Comparison of ENCODE assay signal across 8 cellular contexts in genomic region chr11:66288138-66288865, GRCh38. TPM values are rescaled to one million over a fixed set of nuclear protein-coding genes. Genes with fewer than 3 reads are reported as not detected.
A peak's percentile ranks its signal among the peaks of the same experiment; 100 is the strongest.
DNase-seq lines count a peak whose midpoint lies in the region; ATAC-seq and TF ChIP-seq lines count a peak whose summit lies in the region.

No MANE protein-coding gene starts in this region.

- peaks cover 11% of the 10 kb centered on the region for H3K4me1 ChIP-seq in IMR-90 (ENCODE audit: control insufficient read depth, insufficient read depth, low read length)
- peaks cover 0 to 15% of the 10 kb centered on the region in 2 donors for H3K4me1 ChIP-seq in breast epithelium
- no peaks in the 10 kb centered on the region for H3K4me1 ChIP-seq in aorta (ENCODE audit: control insufficient read depth in 1 of 2, insufficient read depth in 2 of 2, low read length in 2 of 2)

- no peak overlapping the region for H2BK15ac ChIP-seq in IMR-90 (ENCODE audit: low read depth, low read length)

- H3K27ac ChIP-seq in IMR-90 (ENCODE audit: insufficient read depth, low read length), result peak overlapping the region; percentile 86
- peak overlapping the region; percentile 97 to 98 for H3K27ac ChIP-seq in breast epithelium
- peak overlapping the region; percentile 43 to 77 for H3K27ac ChIP-seq in aorta (ENCODE audit: low read depth in 1 of 2, low read length in 2 of 2)

- H3K9me1 ChIP-seq in IMR-90 (ENCODE audit: insufficient read depth, low read length), result peaks cover 17% of the 10 kb centered on the region

- POLR2A ChIA-PET in IMR-90 (lab: Charles Lee; ENCODE audit: unreplicated experiment), result interaction anchor here (1.0 kb wide), 3 partner anchors 8 to 235 kb away, joined by 3 read pairs; no protein-coding TSS in a partner anchor

- TSS peak; percentile 61 for BruUV-seq in IMR-90 (replicated peaks; lab: Mats Ljungman, UMichigan)

- H3K4me2 ChIP-seq in IMR-90 (ENCODE audit: low read depth, low read length), result peak overlapping the region; percentile 98

- H3K36me3 Mint-ChIP-seq in memory B cell, result no peaks in the 10 kb centered on the region

- peak overlapping the region; percentile 91 for H2BK5ac ChIP-seq in IMR-90 (ENCODE audit: low read depth, low read length, poor library complexity, severe bottlenecking)

- in situ Hi-C loops in IMR-90 (cut with MboI; ENCODE audit: low sequenced_read_pairs), result no loop called here

- CTCF ChIA-PET in IMR-90 (lab: Yijun Ruan, JAX), result interaction anchor here (0.6 to 1.0 kb wide), 2 partner anchors 27 to 809 kb away, joined by 3 read pairs; no protein-coding TSS in a partner anchor

- peak overlapping the region; percentile 38; the same call in 1 of the 2 replicates for H3K18ac ChIP-seq in IMR-90 (ENCODE audit: low read depth, low read length)

- H3K36me3 ChIP-seq in IMR-90 (ENCODE audit: control insufficient read depth, insufficient read depth, low read length) (peaks cover 16% of the 10 kb centered on the region; the same call in 1 of the 2 replicates), breast epithelium (no peaks in the 10 kb centered on the region), aorta (ENCODE audit: control insufficient read depth in 1 of 2, insufficient read depth in 2 of 2, low read length in 1 of 2) (no peaks in the 10 kb centered on the region)

- H3K4ac ChIP-seq in IMR-90 (ENCODE audit: low read depth, low read length), result peak overlapping the region; percentile 98

- H2AK9ac ChIP-seq in IMR-90 (replicated peaks; ENCODE audit: low read depth, low read length, poor library complexity), result peak overlapping the region; percentile 96

- peak overlapping the region; percentile 99 for H3K9ac ChIP-seq in IMR-90 (ENCODE audit: low read depth, low read length)

- H3K9me3 ChIP-seq in IMR-90 (ENCODE audit: control insufficient read depth, insufficient read depth, low read length) (no peaks in the 10 kb centered on the region), breast epithelium (no peaks in the 10 kb centered on the region), aorta (ENCODE audit: control insufficient read depth, low read length) (no peaks in the 10 kb centered on the region)

- H3K4me3 ChIP-seq in IMR-90 (ENCODE audit: insufficient read depth, low read depth, low read length) (peak overlapping the region; percentile 69), breast epithelium (peak overlapping the region; percentile 72 to 99 (median 84)), aorta (ENCODE audit: low read length in 2 of 2) (peak overlapping the region; percentile 51 to 54)

- peaks cover 15 to 40% of the 10 kb centered on the region in 2 experiments; a peak in 3 of 4 replicates for H3K79me1 ChIP-seq in IMR-90 (ENCODE audit: low read depth in 1 of 2, low read length in 2 of 2)

- H4K91ac ChIP-seq in IMR-90 (ENCODE audit: insufficient read depth, low read depth, low read length), result peak overlapping the region; percentile 93

- 35% methylated on average over 7 of the region's 27 CpGs; no CpG with 5 or more reads in 1 of the 2 experiments for WGBS in IMR-90 (ENCODE audit: extremely low coverage in 2 of 2, insufficient read length in 1 of 2), 2 experiments
- WGBS in aorta, 2 donors, result 7 to 8% methylated on average over 25 to 27 of the region's 27 CpGs

- no peak for TF ChIP-seq POLR2A in IMR-90 (IDR thresholded peaks at IDR 0.05; ENCODE audit: low read depth, low read length)
- no peak for TF ChIP-seq POLR2A in breast epithelium (IDR thresholded peaks at IDR 0.05)

- H4K8ac ChIP-seq in IMR-90 (ENCODE audit: low read depth in 2 of 2, low read length in 2 of 2), result peak overlapping the region; percentile 90 to 93

- H3K9me3 Mint-ChIP-seq in memory B cell, result no peaks in the 10 kb centered on the region

- H3K27me3 ChIP-seq in IMR-90 (ENCODE audit: control insufficient read depth, insufficient read depth, low read length) (peaks cover 23% of the 10 kb centered on the region), breast epithelium (peaks cover 5 to 16% of the 10 kb centered on the region in 2 donors), aorta (ENCODE audit: control insufficient read depth in 1 of 2, insufficient read depth in 2 of 2, low read length in 1 of 2) (no peaks in the 10 kb centered on the region)

- peak overlapping the region; percentile 98 for H2AFZ ChIP-seq in IMR-90 (replicated peaks; ENCODE audit: low read length, poor library complexity)

- TF ChIP-seq RAD21 in IMR-90 (IDR thresholded peaks at IDR 0.05; ENCODE audit: low read length), result no peak

- H3K27me3 Mint-ChIP-seq in memory B cell, result peaks cover 8% of the 10 kb centered on the region

- peak overlapping the region; percentile 92 for H4K5ac ChIP-seq in IMR-90 (ENCODE audit: low read depth, low read length)

- intact Hi-C loops in IMR-90 (cut with micrococcal nuclease), result loop anchor here (2.0 kb wide), 1 partner anchor 66 kb away; no protein-coding TSS in a partner anchor
- intact Hi-C loops in breast epithelium (cut with DNase I; ENCODE audit: low total_unique reads), result loop anchor here (10.0 kb wide), 1 partner anchor 356 kb away; no protein-coding TSS in a partner anchor
- intact Hi-C loops in aorta (cut with DNase I), result no loop called here

- H2BK20ac ChIP-seq in IMR-90 (ENCODE audit: low read depth, low read length), result no peak overlapping the region; the same call in 1 of the 2 replicates

- H3K14ac ChIP-seq in IMR-90 (replicated peaks; ENCODE audit: low read depth, low read length), result peak overlapping the region; percentile 99

- peak overlapping the region; percentile 92 for H3K4me3 Mint-ChIP-seq in memory B cell

- H2BK120ac ChIP-seq in IMR-90 (ENCODE audit: low read depth, low read length), result peak overlapping the region; percentile 4; the same call in 1 of the 2 replicates

- H3K23ac ChIP-seq in IMR-90 (ENCODE audit: low read depth, low read length), result peak overlapping the region; percentile 91

- peaks cover 16% of the 10 kb centered on the region for H4K20me1 ChIP-seq in IMR-90 (ENCODE audit: insufficient read depth, low read length)

- dilution Hi-C loops in IMR-90 (cut with HindIII; ENCODE audit: low sequenced_read_pairs, unreplicated experiment), result no loop called here

- ATAC-seq in IMR-90 (ENCODE audit: low read depth) (peak; percentile 1), memory B cell (ENCODE audit: low read depth) (no peak), aorta (ENCODE audit: low FRiP score) (no peak)

- peak overlapping the region; percentile 90 for H2AK5ac ChIP-seq in IMR-90 (ENCODE audit: low read depth, low read length)

- DNase-seq in ELR (ENCODE audit: low read depth) (peak; percentile 38), IMR-90 (no peak), breast epithelium (ENCODE audit: low spot score in 2 of 2) (no peak), memory B cell (ENCODE audit: low spot score in 2 of 2) (no peak), aorta (peak in 1 of 2 donors; percentile 51), UCSD-AML1 (lab: John Stamatoyannopoulos, UW; ENCODE audit: unreplicated experiment) (no peak), NCI-H345 (lab: John Stamatoyannopoulos, UW) (no peak)
- DNase-seq in activated effector memory CD4-positive, alpha-beta T cell treated with anti-CD3 and anti-CD28 coated beads, Interleukin-2, amount 50 U/mL, for 16 hours, result no peak

- TF ChIP-seq CTCF in IMR-90 (conservative IDR thresholded peaks at IDR 0.05; ENCODE audit: low read depth, low read length), result no peak
- TF ChIP-seq CTCF in breast epithelium (IDR thresholded peaks at IDR 0.05), result no peak

- H3K56ac ChIP-seq in IMR-90 (ENCODE audit: extremely low read depth, insufficient read depth, low read length), result peak overlapping the region; percentile 90

- H3K27ac Mint-ChIP-seq in memory B cell, result peak overlapping the region; percentile 84

- H3K4me1 Mint-ChIP-seq in memory B cell, result peaks cover 30% of the 10 kb centered on the region

RNA-seq across cellular contexts. Expression of gene YIF1A, which starts 0.6 kb away (rescaled TPM):
- 128 and 134 TPM in 2 replicates for total RNA-seq in IMR-90 (2012; rRNA removed)
- polyA plus RNA-seq in IMR-90 (2012; rRNA removed), result 207 and 219 TPM in 2 replicates
- 235 and 292 TPM in 2 replicates for polyA plus RNA-seq in IMR-90 (2012; cell fraction: cytosol; rRNA removed)
- polyA plus RNA-seq in IMR-90 (2012; cell fraction: nucleus; rRNA removed; ENCODE audit: low replicate concordance), result 160 and 316 TPM in 2 replicates
- total RNA-seq in breast epithelium, result 10 to 100 TPM; 56.8 to 61.4 (median 57.7) TPM
- total RNA-seq in aorta, result 10 to 100 TPM; 73.2 to 75.5 TPM
- 100 to 1,000 TPM in 1 of 2 donors, 10 to 100 TPM in 1; 76.0 to 109 TPM for polyA plus RNA-seq in aorta

RNA-seq across cellular contexts. Expression of gene TMEM151A, which starts 3.4 kb away (rescaled TPM):
- total RNA-seq in IMR-90 (2012; rRNA removed) (not detected in 2 replicates), breast epithelium (1 to 10 TPM in 1 of 3 donors, under 1 TPM in 2; 0.16 to 1.6 (median 0.33) TPM), aorta (under 1 TPM in 1 of 2 donors, not detected in 1; 0.13 TPM)
- polyA plus RNA-seq in IMR-90 (2012; rRNA removed) (0.03 and 0.07 TPM in 2 replicates), aorta (not detected)
- 0.04 and 0.18 TPM in 2 replicates for polyA plus RNA-seq in IMR-90 (2012; cell fraction: cytosol; rRNA removed)
- 0.11 and 0.21 TPM in 2 replicates for polyA plus RNA-seq in IMR-90 (2012; cell fraction: nucleus; rRNA removed; ENCODE audit: low replicate concordance)

RNA-seq across cellular contexts. Expression of gene CNIH2, which starts 10.3 kb away (rescaled TPM):
- 0.54 and 0.83 TPM in 2 replicates for total RNA-seq in IMR-90 (2012; rRNA removed)
- polyA plus RNA-seq in IMR-90 (2012; rRNA removed), result 3.4 and 5.2 TPM in 2 replicates
- polyA plus RNA-seq in IMR-90 (2012; cell fraction: cytosol; rRNA removed), result 3.2 and 6.7 TPM in 2 replicates
- 4.2 and 9.4 TPM in 2 replicates for polyA plus RNA-seq in IMR-90 (2012; cell fraction: nucleus; rRNA removed; ENCODE audit: low replicate concordance)
- under 1 TPM in 1 of 3 donors, not detected in 2; 0.48 TPM for total RNA-seq in breast epithelium
- 1 to 10 TPM in 1 of 2 donors, under 1 TPM in 1; 0.75 to 1.1 TPM for total RNA-seq in aorta
- under 1 TPM in 1 of 2 donors, not detected in 1; 0.18 TPM for polyA plus RNA-seq in aorta

RNA-seq across cellular contexts. Expression of gene RAB1B, which starts 19.9 kb away (rescaled TPM):
- total RNA-seq in IMR-90 (2012; rRNA removed) (76.9 and 83.7 TPM in 2 replicates), breast epithelium (10 to 100 TPM; 87.2 to 99.4 (median 98.2) TPM), aorta (100 to 1,000 TPM; 102 to 111 TPM)
- polyA plus RNA-seq in IMR-90 (2012; rRNA removed) (248 and 296 TPM in 2 replicates), aorta (100 to 1,000 TPM; 125 to 130 TPM)
- 149 and 250 TPM in 2 replicates for polyA plus RNA-seq in IMR-90 (2012; cell fraction: cytosol; rRNA removed)
- 91.2 and 145 TPM in 2 replicates for polyA plus RNA-seq in IMR-90 (2012; cell fraction: nucleus; rRNA removed; ENCODE audit: low replicate concordance)

RNA-seq across cellular contexts. Expression of gene CD248, which starts 28.5 kb away (rescaled TPM):
- 19.5 and 25.6 TPM in 2 replicates for total RNA-seq in IMR-90 (2012; rRNA removed)
- polyA plus RNA-seq in IMR-90 (2012; rRNA removed), result 209 and 223 TPM in 2 replicates
- polyA plus RNA-seq in IMR-90 (2012; cell fraction: cytosol; rRNA removed), result 280 and 375 TPM in 2 replicates
- polyA plus RNA-seq in IMR-90 (2012; cell fraction: nucleus; rRNA removed; ENCODE audit: low replicate concordance), result 114 and 198 TPM in 2 replicates
- total RNA-seq in breast epithelium, result 10 to 100 TPM; 17.3 to 69.1 (median 24.9) TPM
- total RNA-seq in aorta, result 100 to 1,000 TPM in 1 of 2 donors, 10 to 100 TPM in 1; 38.6 to 118 TPM
- 1 to 10 TPM; 3.1 to 7.2 TPM for polyA plus RNA-seq in aorta

Comparison
In these comparisons a context has a peak if more than half of its experiments do, and no peak if none do; other contexts are left out.
1. intact Hi-C loops: an anchor here in IMR-90 (2.0 kb wide) and breast epithelium (10.0 kb wide); none called in aorta.